Comparison of ENCODE assay signal across 1 cellular context in the genomic region with DNA sequence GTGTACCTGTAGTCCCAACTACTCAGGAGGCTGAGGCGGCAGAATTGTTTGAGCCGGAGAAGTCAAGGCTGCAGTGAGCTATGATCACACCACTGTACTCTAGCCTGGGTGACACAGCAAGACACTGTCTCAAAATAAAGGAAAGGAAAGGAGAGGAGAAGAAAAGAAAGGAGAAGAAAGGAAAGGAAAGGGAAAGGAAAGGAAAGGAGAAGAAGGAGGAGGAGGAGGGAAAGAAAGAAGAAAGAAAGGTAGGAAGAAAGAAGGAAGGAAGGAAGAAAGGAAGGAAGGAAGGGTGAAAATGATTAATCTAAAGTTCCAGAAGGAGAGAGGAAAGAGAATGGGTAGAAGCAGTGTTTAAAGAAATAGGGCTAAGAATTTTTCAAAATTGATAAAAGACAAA.
TF ChIP-seq lines count a peak whose summit lies in the region.

No MANE protein-coding gene starts in this region.

TF ChIP-seq in GM23338, 12 proteins besides CTCF, POLR2A, EP300 and RAD21 (continued from another document):
- TF ChIP-seq, protein P1, sequence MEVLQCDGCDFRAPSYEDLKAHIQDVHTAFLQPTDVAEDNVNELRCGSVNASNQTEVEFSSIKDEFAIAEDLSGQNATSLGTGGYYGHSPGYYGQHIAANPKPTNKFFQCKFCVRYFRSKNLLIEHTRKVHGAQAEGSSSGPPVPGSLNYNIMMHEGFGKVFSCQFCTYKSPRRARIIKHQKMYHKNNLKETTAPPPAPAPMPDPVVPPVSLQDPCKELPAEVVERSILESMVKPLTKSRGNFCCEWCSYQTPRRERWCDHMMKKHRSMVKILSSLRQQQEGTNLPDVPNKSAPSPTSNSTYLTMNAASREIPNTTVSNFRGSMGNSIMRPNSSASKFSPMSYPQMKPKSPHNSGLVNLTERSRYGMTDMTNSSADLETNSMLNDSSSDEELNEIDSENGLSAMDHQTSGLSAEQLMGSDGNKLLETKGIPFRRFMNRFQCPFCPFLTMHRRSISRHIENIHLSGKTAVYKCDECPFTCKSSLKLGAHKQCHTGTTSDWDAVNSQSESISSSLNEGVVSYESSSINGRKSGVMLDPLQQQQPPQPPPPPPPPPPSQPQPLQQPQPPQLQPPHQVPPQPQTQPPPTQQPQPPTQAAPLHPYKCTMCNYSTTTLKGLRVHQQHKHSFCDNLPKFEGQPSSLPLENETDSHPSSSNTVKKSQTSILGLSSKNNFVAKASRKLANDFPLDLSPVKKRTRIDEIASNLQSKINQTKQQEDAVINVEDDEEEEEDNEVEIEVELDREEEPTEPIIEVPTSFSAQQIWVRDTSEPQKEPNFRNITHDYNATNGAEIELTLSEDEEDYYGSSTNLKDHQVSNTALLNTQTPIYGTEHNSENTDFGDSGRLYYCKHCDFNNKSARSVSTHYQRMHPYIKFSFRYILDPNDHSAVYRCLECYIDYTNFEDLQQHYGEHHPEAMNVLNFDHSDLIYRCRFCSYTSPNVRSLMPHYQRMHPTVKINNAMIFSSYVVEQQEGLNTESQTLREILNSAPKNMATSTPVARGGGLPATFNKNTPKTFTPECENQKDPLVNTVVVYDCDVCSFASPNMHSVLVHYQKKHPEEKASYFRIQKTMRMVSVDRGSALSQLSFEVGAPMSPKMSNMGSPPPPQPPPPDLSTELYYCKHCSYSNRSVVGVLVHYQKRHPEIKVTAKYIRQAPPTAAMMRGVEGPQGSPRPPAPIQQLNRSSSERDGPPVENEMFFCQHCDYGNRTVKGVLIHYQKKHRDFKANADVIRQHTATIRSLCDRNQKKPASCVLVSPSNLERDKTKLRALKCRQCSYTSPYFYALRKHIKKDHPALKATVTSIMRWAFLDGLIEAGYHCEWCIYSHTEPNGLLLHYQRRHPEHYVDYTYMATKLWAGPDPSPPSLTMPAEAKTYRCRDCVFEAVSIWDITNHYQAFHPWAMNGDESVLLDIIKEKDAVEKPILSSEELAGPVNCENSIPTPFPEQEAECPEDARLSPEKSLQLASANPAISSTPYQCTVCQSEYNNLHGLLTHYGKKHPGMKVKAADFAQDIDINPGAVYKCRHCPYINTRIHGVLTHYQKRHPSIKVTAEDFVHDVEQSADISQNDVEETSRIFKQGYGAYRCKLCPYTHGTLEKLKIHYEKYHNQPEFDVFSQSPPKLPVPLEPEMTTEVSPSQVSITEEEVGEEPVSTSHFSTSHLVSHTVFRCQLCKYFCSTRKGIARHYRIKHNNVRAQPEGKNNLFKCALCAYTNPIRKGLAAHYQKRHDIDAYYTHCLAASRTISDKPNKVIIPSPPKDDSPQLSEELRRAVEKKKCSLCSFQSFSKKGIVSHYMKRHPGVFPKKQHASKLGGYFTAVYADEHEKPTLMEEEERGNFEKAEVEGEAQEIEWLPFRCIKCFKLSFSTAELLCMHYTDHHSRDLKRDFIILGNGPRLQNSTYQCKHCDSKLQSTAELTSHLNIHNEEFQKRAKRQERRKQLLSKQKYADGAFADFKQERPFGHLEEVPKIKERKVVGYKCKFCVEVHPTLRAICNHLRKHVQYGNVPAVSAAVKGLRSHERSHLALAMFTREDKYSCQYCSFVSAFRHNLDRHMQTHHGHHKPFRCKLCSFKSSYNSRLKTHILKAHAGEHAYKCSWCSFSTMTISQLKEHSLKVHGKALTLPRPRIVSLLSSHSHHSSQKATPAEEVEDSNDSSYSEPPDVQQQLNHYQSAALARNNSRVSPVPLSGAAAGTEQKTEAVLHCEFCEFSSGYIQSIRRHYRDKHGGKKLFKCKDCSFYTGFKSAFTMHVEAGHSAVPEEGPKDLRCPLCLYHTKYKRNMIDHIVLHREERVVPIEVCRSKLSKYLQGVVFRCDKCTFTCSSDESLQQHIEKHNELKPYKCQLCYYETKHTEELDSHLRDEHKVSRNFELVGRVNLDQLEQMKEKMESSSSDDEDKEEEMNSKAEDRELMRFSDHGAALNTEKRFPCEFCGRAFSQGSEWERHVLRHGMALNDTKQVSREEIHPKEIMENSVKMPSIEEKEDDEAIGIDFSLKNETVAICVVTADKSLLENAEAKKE (CRISPR knock-in tag; IDR thresholded peaks at IDR 0.05): no peak
- TF ChIP-seq EZH2 (IDR thresholded peaks at IDR 0.05; ENCODE audit: low read depth, unreplicated experiment): no peak
- TF ChIP-seq ETS1 (IDR thresholded peaks at IDR 0.05): no peak
- no peak for TF ChIP-seq STAT1 (IDR thresholded peaks at IDR 0.05; ENCODE audit: unreplicated experiment)
- TF ChIP-seq CREB1 (CRISPR knock-in tag; IDR thresholded peaks at IDR 0.05; ENCODE audit: low read depth): no peak
- no peak for TF ChIP-seq POLR2AphosphoS5 (IDR thresholded peaks at IDR 0.05; ENCODE audit: low read depth)
- TF ChIP-seq ZNF114 (CRISPR knock-in tag; IDR thresholded peaks at IDR 0.05): no peak
- no peak for TF ChIP-seq NANOG (IDR thresholded peaks at IDR 0.05; ENCODE audit: borderline replicate concordance)
- TF ChIP-seq, protein P2, sequence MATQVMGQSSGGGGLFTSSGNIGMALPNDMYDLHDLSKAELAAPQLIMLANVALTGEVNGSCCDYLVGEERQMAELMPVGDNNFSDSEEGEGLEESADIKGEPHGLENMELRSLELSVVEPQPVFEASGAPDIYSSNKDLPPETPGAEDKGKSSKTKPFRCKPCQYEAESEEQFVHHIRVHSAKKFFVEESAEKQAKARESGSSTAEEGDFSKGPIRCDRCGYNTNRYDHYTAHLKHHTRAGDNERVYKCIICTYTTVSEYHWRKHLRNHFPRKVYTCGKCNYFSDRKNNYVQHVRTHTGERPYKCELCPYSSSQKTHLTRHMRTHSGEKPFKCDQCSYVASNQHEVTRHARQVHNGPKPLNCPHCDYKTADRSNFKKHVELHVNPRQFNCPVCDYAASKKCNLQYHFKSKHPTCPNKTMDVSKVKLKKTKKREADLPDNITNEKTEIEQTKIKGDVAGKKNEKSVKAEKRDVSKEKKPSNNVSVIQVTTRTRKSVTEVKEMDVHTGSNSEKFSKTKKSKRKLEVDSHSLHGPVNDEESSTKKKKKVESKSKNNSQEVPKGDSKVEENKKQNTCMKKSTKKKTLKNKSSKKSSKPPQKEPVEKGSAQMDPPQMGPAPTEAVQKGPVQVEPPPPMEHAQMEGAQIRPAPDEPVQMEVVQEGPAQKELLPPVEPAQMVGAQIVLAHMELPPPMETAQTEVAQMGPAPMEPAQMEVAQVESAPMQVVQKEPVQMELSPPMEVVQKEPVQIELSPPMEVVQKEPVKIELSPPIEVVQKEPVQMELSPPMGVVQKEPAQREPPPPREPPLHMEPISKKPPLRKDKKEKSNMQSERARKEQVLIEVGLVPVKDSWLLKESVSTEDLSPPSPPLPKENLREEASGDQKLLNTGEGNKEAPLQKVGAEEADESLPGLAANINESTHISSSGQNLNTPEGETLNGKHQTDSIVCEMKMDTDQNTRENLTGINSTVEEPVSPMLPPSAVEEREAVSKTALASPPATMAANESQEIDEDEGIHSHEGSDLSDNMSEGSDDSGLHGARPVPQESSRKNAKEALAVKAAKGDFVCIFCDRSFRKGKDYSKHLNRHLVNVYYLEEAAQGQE (IDR thresholded peaks at IDR 0.05; ENCODE audit: unreplicated experiment): no peak
